Comparison of ENCODE assay signal across 9 cellular contexts in the genomic region with DNA sequence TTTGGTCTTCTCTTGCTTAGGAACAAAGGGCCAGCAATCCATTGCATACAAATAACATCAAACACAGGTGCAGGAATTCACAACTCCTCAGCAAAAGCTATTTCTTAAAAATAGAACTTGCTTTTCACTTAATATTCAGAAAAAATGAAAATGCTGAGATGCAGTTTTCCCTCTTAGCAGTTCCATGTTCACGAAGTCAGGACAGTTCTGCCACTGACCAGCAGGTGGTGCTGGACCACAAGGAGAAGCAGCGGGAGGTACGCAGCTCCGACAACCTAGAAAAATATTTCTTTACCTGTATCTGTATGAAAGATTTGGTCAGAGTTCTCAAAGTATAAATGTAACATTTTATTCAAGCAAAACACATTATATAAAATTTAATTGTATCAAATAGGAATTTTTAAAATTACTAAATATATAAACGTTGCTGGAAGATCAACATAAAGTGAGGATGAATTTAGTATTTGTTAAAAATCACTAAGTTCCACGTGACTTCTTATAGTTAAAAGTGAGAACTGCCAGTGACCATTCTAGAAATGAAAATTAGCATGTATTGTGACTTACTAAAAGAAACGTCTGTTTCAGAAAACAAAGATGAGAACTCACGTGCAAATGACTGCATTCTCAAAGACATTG. TPM values are rescaled to one million over a fixed set of nuclear protein-coding genes. Genes with fewer than 3 reads are reported as not detected.
A peak's percentile ranks its signal among the peaks of the same experiment; 100 is the strongest.
DNase-seq lines count a peak whose midpoint lies in the region; ATAC-seq and TF ChIP-seq lines count a peak whose summit lies in the region.
"Had no signal": no experiment of that assay in that cellular context is flagged by ENCODE, and none has a peak within 500 bp of the region (broad histone marks: within the 10 kb centered on the region; RNA-seq: fewer than 3 reads in every experiment).

No MANE protein-coding gene starts in this region.

- DNase-seq in DMS114 treated with DMSO at 0.1 percent for 48 hours (lab: John Stamatoyannopoulos, UW; ENCODE audit: unreplicated experiment) (peak; percentile 10), OCI-LY7 (ENCODE audit: low spot score) (peak; percentile 46), activated T-helper 1 cell treated with Interleukin-2 at 50 U/mL for 16 hours (ENCODE audit: low read depth) (peak; percentile 35), fibroblast of villous mesenchyme (ENCODE audit: low read depth) (peak; percentile 80), osteocyte (ENCODE audit: extremely low spot score, unreplicated experiment) (no peak), thoracic aorta (ENCODE audit: low spot score) (peak; percentile 33), GM19240 (ENCODE audit: insufficient read length, low spot score) (no peak)

- H3K9me3 Mint-ChIP-seq in osteocyte (ENCODE audit: unreplicated experiment) = no peaks in the 10 kb centered on the region
- H3K9me3 Mint-ChIP-seq: activated naive CD4-positive, alpha-beta T cell treated with anti-CD3 and anti-CD28 coated beads, Interleukin-2, amount 50 U/mL, for 72 hours had no signal

- no peak overlapping the region for H3K27ac Mint-ChIP-seq in osteocyte (ENCODE audit: unreplicated experiment)
- H3K27ac Mint-ChIP-seq: activated naive CD4-positive, alpha-beta T cell treated with anti-CD3 and anti-CD28 coated beads, Interleukin-2, amount 50 U/mL, for 72 hours had no signal

- no peak overlapping the region for H3K4me3 ChIP-seq in OCI-LY7 (ENCODE audit: low read depth, low read length, poor library complexity, severe bottlenecking)
- H3K4me3 ChIP-seq in fibroblast of villous mesenchyme (ENCODE audit: low read depth, low read length) = no peak overlapping the region
- H3K4me3 ChIP-seq in thoracic aorta = no peak overlapping the region

- ATAC-seq in HG02852 (IDR thresholded peaks at IDR 0.05; ENCODE audit: unreplicated experiment) = peak; percentile 41
- peak; percentile 75 for ATAC-seq in thoracic aorta (ENCODE audit: insufficient number of reproducible peaks, low FRiP score, low read depth)

- no peaks in the 10 kb centered on the region; the same call in 1 of the 2 replicates for H3K36me3 ChIP-seq in OCI-LY7 (ENCODE audit: insufficient read depth, low read length)
- no peaks in the 10 kb centered on the region for H3K36me3 ChIP-seq in thoracic aorta

- H3K4me1 ChIP-seq in OCI-LY7 (ENCODE audit: insufficient read depth, low read length, poor library complexity, severe bottlenecking) (no peaks in the 10 kb centered on the region), thoracic aorta (ENCODE audit: control insufficient read depth in 1 of 2, low read depth in 2 of 2) (no peaks in the 10 kb centered on the region)

- H3K79me2 ChIP-seq in OCI-LY7 (ENCODE audit: insufficient read depth, low read depth, low read length) = no peaks in the 10 kb centered on the region

- H3K4me1 Mint-ChIP-seq in osteocyte (ENCODE audit: unreplicated experiment) = peaks cover 3% of the 10 kb centered on the region

- POLR2A ChIA-PET in OCI-LY7 (lab: Charles Lee) = no interaction called here

- CTCF ChIA-PET in OCI-LY7 (lab: Charles Lee; ENCODE audit: unreplicated experiment) = no interaction called here

- intact Hi-C loops in OCI-LY7 (cut with micrococcal nuclease; ENCODE audit: unreplicated experiment) = loop anchor here (10.0 kb wide), 1 partner anchor 133 kb away; no protein-coding TSS in a partner anchor

- H3K27ac ChIP-seq in OCI-LY7 (ENCODE audit: low read depth, low read length, poor library complexity, severe bottlenecking) (no peak overlapping the region), thoracic aorta (no peak overlapping the region)

- TF ChIP-seq CTCF in OCI-LY7 (conservative IDR thresholded peaks at IDR 0.05; ENCODE audit: low read length) (peak; percentile 80), fibroblast of villous mesenchyme (IDR thresholded peaks at IDR 0.05; ENCODE audit: insufficient read depth, low read depth, low read length) (peak; percentile 99), osteocyte (IDR thresholded peaks at IDR 0.05) (peak; percentile 96), thoracic aorta (IDR thresholded peaks at IDR 0.05) (peak; percentile 93)

- no peaks in the 10 kb centered on the region for H3K27me3 ChIP-seq in thoracic aorta (replicated peaks; ENCODE audit: insufficient read depth)

- H3K4me3 Mint-ChIP-seq in osteocyte (ENCODE audit: unreplicated experiment) = no peak overlapping the region

- no peak overlapping the region for H3K4me2 ChIP-seq in OCI-LY7 (ENCODE audit: low read length)

- H2AFZ ChIP-seq in OCI-LY7 (ENCODE audit: low read length) = no peak overlapping the region

- no TSS peak for BruUV-seq in OCI-LY7 (replicated peaks; lab: Mats Ljungman, UMichigan)

- no peaks in the 10 kb centered on the region for H3K9me3 ChIP-seq in OCI-LY7 (ENCODE audit: low read length)
- H3K9me3 ChIP-seq in thoracic aorta = no peaks in the 10 kb centered on the region

- H4K20me1 ChIP-seq in OCI-LY7 (ENCODE audit: insufficient read depth, low read length) = no peaks in the 10 kb centered on the region

- peaks cover 15% of the 10 kb centered on the region for H3K36me3 Mint-ChIP-seq in osteocyte (ENCODE audit: unreplicated experiment)
- H3K36me3 Mint-ChIP-seq: activated naive CD4-positive, alpha-beta T cell treated with anti-CD3 and anti-CD28 coated beads, Interleukin-2, amount 50 U/mL, for 72 hours had no signal

- no peaks in the 10 kb centered on the region for H3K27me3 Mint-ChIP-seq in osteocyte (ENCODE audit: unreplicated experiment)

- no peaks in the 10 kb centered on the region for H3K9me2 ChIP-seq in OCI-LY7 (ENCODE audit: insufficient read depth, low read length)

RNA-seq across cellular contexts. Expression of a gene that starts 48.8 kb away (rescaled TPM):
- total RNA-seq in OCI-LY7 (2014; rRNA removed; shearing (Covaris generic)) = 10.2 and 14.0 TPM in 2 replicates
- total RNA-seq in OCI-LY7 (2022) = 14.9 and 16.2 TPM in 2 replicates
- total RNA-seq in fibroblast of villous mesenchyme = 23.3 and 24.5 TPM in 2 replicates
- total RNA-seq in osteocyte = 18.6 and 19.2 TPM in 2 replicates
- 10 to 100 TPM; 15.6 to 21.6 TPM for total RNA-seq in thoracic aorta

Comparison
In these comparisons a context has a peak if more than half of its experiments do, and no peak if none do; other contexts are left out.
1. DNase-seq: peak in DMS114 treated with DMSO at 0.1 percent for 48 hours (single experiment), OCI-LY7 (single experiment), activated T-helper 1 cell treated with Interleukin-2 at 50 U/mL for 16 hours (single experiment), fibroblast of villous mesenchyme (single experiment) and thoracic aorta (single experiment); none in osteocyte (single experiment) and GM19240 (single experiment).
2. Peak in every context shown above with its lines, with median percentiles within 50 percentile points of each other: CTCF ChIP-seq.